In the genomic region with DNA sequence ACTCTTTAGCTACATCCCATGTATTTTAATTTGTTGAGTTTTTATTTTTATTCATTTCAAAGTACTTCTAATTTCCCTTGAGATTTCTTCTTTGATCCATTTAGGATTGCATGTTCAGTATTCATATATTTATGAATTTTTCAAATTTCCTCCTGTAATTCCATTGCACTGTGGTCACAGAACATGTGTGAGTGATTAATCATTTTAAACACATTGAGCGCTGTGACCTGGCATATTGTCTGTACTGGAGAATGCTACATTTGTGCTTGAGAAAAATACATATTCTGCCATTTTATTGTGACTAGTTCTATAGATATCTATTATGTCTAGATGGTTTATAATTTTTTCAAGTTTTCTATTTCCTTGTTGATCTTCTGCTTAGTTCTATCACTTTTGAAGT, we compare ENCODE assay signal across 24 cellular contexts.
DNase-seq lines count a peak whose midpoint lies in the region; FAIRE-seq and TF ChIP-seq lines count a peak whose summit lies in the region.
"Had no signal": no experiment of that assay in that cellular context is flagged by ENCODE, and none has a peak within 500 bp of the region (broad histone marks: within the 10 kb centered on the region; RNA-seq: fewer than 3 reads in every experiment).

No MANE protein-coding gene starts in this region.

- DNase-seq in HS-5 (ENCODE audit: low read depth) (peak; percentile 29), bronchial epithelial cell (ENCODE audit: low read depth) (peak; percentile 28), iris pigment epithelial cell (ENCODE audit: low read depth) (peak; percentile 11), small intestine (no peak), NCI-H2196 treated with DMSO at 0.1 percent for 48 hours (lab: John Stamatoyannopoulos, UW; ENCODE audit: unreplicated experiment) (no peak), A673 (ENCODE audit: low spot score) (no peak), LoVo (ENCODE audit: low spot score) (no peak), NCI-H748 (lab: John Stamatoyannopoulos, UW; ENCODE audit: unreplicated experiment) (no peak)
- DNase-seq: Caco-2; CD8-positive, alpha-beta T cell; GDM1; KBM-7; MM.1S; NCI-H1417 treated with DMSO at 0.1 percent for 48 hours; NCI-H1694 treated with DMSO at 0.1 percent for 48 hours; NCI-H2081; NCI-H2171 treated with DMSO at 0.1 percent for 48 hours; NCI-H446; NCI-H524 treated with DMSO at 0.1 percent for 48 hours; PC-9 had no signal

- no peaks in the 10 kb centered on the region for H3K9me3 ChIP-seq in small intestine (ENCODE audit: control insufficient read depth, low read depth)
- H3K9me3 ChIP-seq in A673 (ENCODE audit: low read depth, low read length, poor library complexity, severe bottlenecking): no peaks in the 10 kb centered on the region
- H3K9me3 ChIP-seq: Caco-2 had no signal

- H3K36me3 ChIP-seq in bronchial epithelial cell (ENCODE audit: control insufficient read depth, insufficient read depth, low read length) (no peaks in the 10 kb centered on the region), small intestine (ENCODE audit: control insufficient read depth in 2 of 2, insufficient read depth in 2 of 2, low read length in 2 of 2) (no peaks in the 10 kb centered on the region), A673 (ENCODE audit: insufficient read depth, low read length, poor library complexity, severe bottlenecking) (no peaks in the 10 kb centered on the region)
- H3K36me3 ChIP-seq: SJCRH30 had no signal

- H3K4me1 ChIP-seq in small intestine (ENCODE audit: control insufficient read depth in 2 of 2, insufficient read depth in 1 of 2, low read depth in 1 of 2, low read length in 1 of 2) (no peaks in the 10 kb centered on the region), A673 (ENCODE audit: insufficient read depth, low read length, poor library complexity, severe bottlenecking) (no peaks in the 10 kb centered on the region)
- H3K4me1 ChIP-seq: Caco-2 had no signal

- BruUV-seq in A673 (replicated peaks; lab: Mats Ljungman, UMichigan): no TSS peak

- POLR2A ChIA-PET in A673 (lab: Charles Lee; ENCODE audit: low non-redundant PET): no interaction called here

- H3K4me3 ChIP-seq in bronchial epithelial cell (ENCODE audit: low read depth, low read length) (no peak overlapping the region), small intestine (ENCODE audit: low read depth in 1 of 2, low read length in 2 of 2) (no peak overlapping the region), A673 (ENCODE audit: low read depth, low read length, poor library complexity, severe bottlenecking) (no peak overlapping the region)
- H3K4me3 ChIP-seq: PC-9, SJCRH30 had no signal

- CTCF ChIA-PET in A673 (lab: Charles Lee): no interaction called here

- no peaks in the 10 kb centered on the region for H3K27me3 ChIP-seq in bronchial epithelial cell (ENCODE audit: control insufficient read depth, insufficient read depth, low read length)
- H3K27me3 ChIP-seq in small intestine (ENCODE audit: control insufficient read depth in 2 of 2, insufficient read depth in 2 of 2, low read length in 2 of 2): no peaks in the 10 kb centered on the region
- no peaks in the 10 kb centered on the region for H3K27me3 ChIP-seq in A673 (replicated peaks; ENCODE audit: insufficient read depth, low read depth, low read length, poor library complexity)
- H3K27me3 ChIP-seq: SJCRH30 had no signal

- 87 to 89% (median 88%) methylated on average over 1 of the region's 1 CpG for WGBS in small intestine, 3 donors

- FAIRE-seq in bronchial epithelial cell (lab: Jason Lieb, UNC): no peak
- peak; percentile 36 for FAIRE-seq in small intestine (lab: Jason Lieb, UNC)
- FAIRE-seq: GM12891, H1 had no signal

- H3K27ac ChIP-seq in small intestine (ENCODE audit: low read depth in 1 of 2, low read length in 1 of 2) (no peak overlapping the region), A673 (ENCODE audit: low read depth, low read length, poor library complexity, severe bottlenecking) (no peak overlapping the region)
- H3K27ac ChIP-seq: C4-2B, PC-9, SJCRH30 had no signal

- intact Hi-C loops in A673 (cut with micrococcal nuclease; ENCODE audit: unreplicated experiment): no loop called here

- TF ChIP-seq CTCF in bronchial epithelial cell (IDR thresholded peaks at IDR 0.05; ENCODE audit: insufficient read depth, low read length, severe bottlenecking) (no peak), A673 (conservative IDR thresholded peaks at IDR 0.05; ENCODE audit: low read depth, low read length) (no peak)

Comparison
In these comparisons a context has a peak if more than half of its experiments do, and no peak if none do; other contexts are left out.
1. DNase-seq: peak in HS-5 (single experiment), bronchial epithelial cell (single experiment) and iris pigment epithelial cell (single experiment); none in small intestine (single experiment), NCI-H2196 treated with DMSO at 0.1 percent for 48 hours (single experiment), A673 (single experiment), LoVo (single experiment) and NCI-H748 (single experiment).